Comparison of ENCODE assay signal across 8 cellular contexts in the genomic region with DNA sequence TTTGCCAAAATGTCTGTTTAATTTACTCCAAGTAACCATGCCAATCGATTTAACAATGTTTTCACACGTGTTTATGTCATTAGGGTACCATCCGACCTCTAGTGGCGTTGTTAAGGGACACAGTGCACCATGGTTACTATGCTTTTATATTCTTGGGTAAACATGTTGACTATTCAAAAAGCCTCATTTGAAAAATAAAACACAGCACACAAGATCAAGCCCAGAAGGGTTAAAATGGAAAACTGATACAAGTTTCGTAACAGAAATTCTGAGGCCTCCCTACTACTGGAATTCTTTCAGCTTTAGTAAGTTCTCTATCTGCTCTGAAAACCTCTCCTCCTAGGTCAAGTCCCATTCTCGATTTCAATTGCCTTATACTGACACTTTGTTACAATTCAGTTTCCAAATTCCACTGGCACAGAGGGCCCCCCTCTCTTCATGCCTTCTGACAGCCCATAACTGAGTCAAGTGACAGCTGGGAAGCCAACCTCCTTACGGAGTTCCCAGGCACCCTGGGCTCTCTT. TPM values are rescaled to one million over a fixed set of nuclear protein-coding genes. Genes with fewer than 3 reads are reported as not detected.
DNase-seq lines count a peak whose midpoint lies in the region; ATAC-seq and TF ChIP-seq lines count a peak whose summit lies in the region.

No MANE protein-coding gene starts in this region.

- H3K4me1 Mint-ChIP-seq in HFFc6 (ENCODE audit: low read depth) (peaks cover 55% of the 10 kb centered on the region), T-helper 17 cell (peaks cover 46% of the 10 kb centered on the region), osteocyte (ENCODE audit: unreplicated experiment) (peaks cover 33% of the 10 kb centered on the region)

- TF ChIP-seq CTCF in HFFc6 (IDR thresholded peaks at IDR 0.05) (peak; percentile 65), epithelial cell of proximal tubule (conservative IDR thresholded peaks at IDR 0.05; ENCODE audit: low read depth, low read length) (peak; percentile 43), osteocyte (IDR thresholded peaks at IDR 0.05) (peak; percentile 29)

- no peaks in the 10 kb centered on the region for H3K9me3 ChIP-seq in T-helper 17 cell (ENCODE audit: control insufficient read depth, low read length, poor library complexity, severe bottlenecking)

- H3K36me3 Mint-ChIP-seq in HFFc6 (ENCODE audit: low read depth) (peaks cover 6% of the 10 kb centered on the region; the same call in 1 of the 2 replicates), T-helper 17 cell (ENCODE audit: low read depth) (peaks cover 2% of the 10 kb centered on the region), osteocyte (ENCODE audit: unreplicated experiment) (no peaks in the 10 kb centered on the region)

- H3K4me3 Mint-ChIP-seq in HFFc6 (peak overlapping the region; percentile 95), T-helper 17 cell (peak overlapping the region; percentile 97), osteocyte (ENCODE audit: unreplicated experiment) (peak overlapping the region; percentile 83)

- peak; percentile 59 for ATAC-seq in T-helper 17 cell
- ATAC-seq in HG02870 (IDR thresholded peaks at IDR 0.05; ENCODE audit: unreplicated experiment) = no peak
- ATAC-seq in HG03175 (IDR thresholded peaks at IDR 0.05; ENCODE audit: unreplicated experiment) = no peak

- peak overlapping the region; percentile 98 for H3K4me3 ChIP-seq in epithelial cell of proximal tubule (ENCODE audit: low read depth, low read length)

- H3K27ac Mint-ChIP-seq in HFFc6 = peak overlapping the region; percentile 98
- H3K27ac Mint-ChIP-seq in T-helper 17 cell = peak overlapping the region; percentile 97
- H3K27ac Mint-ChIP-seq in osteocyte (ENCODE audit: unreplicated experiment) = peak overlapping the region; percentile 91

- H3K27me3 Mint-ChIP-seq in HFFc6 (ENCODE audit: insufficient read depth) = peaks cover 2% of the 10 kb centered on the region; the same call in 1 of the 2 replicates
- no peaks in the 10 kb centered on the region for H3K27me3 Mint-ChIP-seq in T-helper 17 cell
- H3K27me3 Mint-ChIP-seq in osteocyte (ENCODE audit: unreplicated experiment) = no peaks in the 10 kb centered on the region

- H3K9me3 Mint-ChIP-seq in HFFc6 (peaks cover 6% of the 10 kb centered on the region; the same call in 1 of the 2 replicates), osteocyte (ENCODE audit: unreplicated experiment) (no peaks in the 10 kb centered on the region)

- DNase-seq in DMS114 treated with DMSO at 0.1 percent for 48 hours (lab: John Stamatoyannopoulos, UW; ENCODE audit: unreplicated experiment) = peak; percentile 59
- DNase-seq in HFFc6 = peak; percentile 83
- DNase-seq in T-helper 17 cell = peak in 1 of 3 donors; percentile 26
- DNase-seq in epithelial cell of proximal tubule (ENCODE audit: low read depth) = no peak
- DNase-seq in osteocyte (ENCODE audit: extremely low spot score, unreplicated experiment) = no peak
- DNase-seq in NCI-H1092 treated with DMSO at 0.1 percent for 48 hours (lab: John Stamatoyannopoulos, UW) = no peak

RNA-seq across cellular contexts. Expression of gene CFAP20, which starts 2.1 kb away (rescaled TPM):
- 10 to 100 TPM; 31.6 to 35.9 (median 34.0) TPM for total RNA-seq in HFFc6 (2021; fragmentation: NEBNext Ultra II Directional; extraction: Animal tissue kit (Norgen Biotek cat#: 25700))
- total RNA-seq in T-helper 17 cell (100 to 1,000 TPM; 121 to 195 TPM), epithelial cell of proximal tubule (38.6 and 63.2 TPM in 2 replicates), osteocyte (28.7 TPM in 2 replicates)

Comparison
In these comparisons a context has a peak if more than half of its experiments do, and no peak if none do; other contexts are left out.
1. DNase-seq: peak in DMS114 treated with DMSO at 0.1 percent for 48 hours (single experiment) and HFFc6 (single experiment); none in epithelial cell of proximal tubule (single experiment), osteocyte (single experiment) and NCI-H1092 treated with DMSO at 0.1 percent for 48 hours (single experiment).
2. Peak in every context shown above with its lines, with median percentiles within 50 percentile points of each other: H3K27ac Mint-ChIP-seq, H3K4me3 Mint-ChIP-seq and CTCF ChIP-seq.